Comparison of ENCODE assay signal across 27 cellular contexts in the genomic region with DNA sequence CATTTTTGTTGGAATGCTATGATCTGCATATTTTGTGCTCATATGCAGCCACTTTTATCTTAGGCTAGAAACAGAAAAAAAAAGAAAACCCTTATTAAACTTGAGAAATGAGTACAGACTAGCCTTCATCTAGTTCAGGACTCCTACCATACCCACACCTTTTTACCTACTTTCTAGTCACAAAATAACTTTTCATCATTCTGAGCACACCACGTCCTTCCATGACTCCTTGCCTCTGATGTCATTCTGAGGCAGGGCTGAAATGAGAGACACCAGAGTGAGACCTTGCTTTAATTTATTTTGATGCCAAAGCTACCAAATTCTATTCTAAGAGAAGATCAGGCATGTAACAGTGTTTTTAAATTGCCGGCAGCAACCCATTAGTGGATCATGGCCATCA. TPM values are rescaled to one million over a fixed set of nuclear protein-coding genes. Genes with fewer than 3 reads are reported as not detected.
A peak's percentile ranks its signal among the peaks of the same experiment; 100 is the strongest.
DNase-seq lines count a peak whose midpoint lies in the region; ATAC-seq and TF ChIP-seq lines count a peak whose summit lies in the region.
"Had no signal": no experiment of that assay in that cellular context is flagged by ENCODE, and none has a peak within 500 bp of the region (broad histone marks: within the 10 kb centered on the region; RNA-seq: fewer than 3 reads in every experiment).

No MANE protein-coding gene starts in this region.

- TF ChIP-seq CTCF in activated B cell treated with CpG ODN at 0.5 μM for 24 hours (IDR thresholded peaks at IDR 0.05) = no peak
- TF ChIP-seq CTCF in chondrocyte (IDR thresholded peaks at IDR 0.05) = no peak

- H3K27ac Mint-ChIP-seq in activated naive CD8-positive, alpha-beta T cell = peak overlapping the region; percentile 78
- no peak overlapping the region for H3K27ac Mint-ChIP-seq in activated naive CD8-positive, alpha-beta T cell treated with anti-CD3 and anti-CD28 coated beads for 36 hours
- peak overlapping the region; percentile 30 for H3K27ac Mint-ChIP-seq in activated B cell treated with CpG ODN at 0.5 μM for 24 hours
- H3K27ac Mint-ChIP-seq in chondrocyte (ENCODE audit: unreplicated experiment) = peak overlapping the region; percentile 85
- H3K27ac Mint-ChIP-seq in stimulated activated naive B cell treated with anti-CD40 and anti-IgM and Interleukin-4, amounts not matched to agents 10 μg/mL and 1 μg/mL and 100 μg/mL, for 72 hours = peak overlapping the region; percentile 11

- intact Hi-C loops in activated B cell treated with CpG ODN at 0.5 μM for 24 hours (cut with micrococcal nuclease) = no loop called here

- peaks cover 18% of the 10 kb centered on the region for H3K36me3 Mint-ChIP-seq in activated naive CD8-positive, alpha-beta T cell
- peaks cover 22% of the 10 kb centered on the region for H3K36me3 Mint-ChIP-seq in activated naive CD8-positive, alpha-beta T cell treated with anti-CD3 and anti-CD28 coated beads for 36 hours
- H3K36me3 Mint-ChIP-seq in activated B cell treated with CpG ODN at 0.5 μM for 24 hours (ENCODE audit: low read depth) = peaks cover 57% of the 10 kb centered on the region
- peaks cover 17% of the 10 kb centered on the region for H3K36me3 Mint-ChIP-seq in chondrocyte (ENCODE audit: low read depth)
- H3K36me3 Mint-ChIP-seq in stimulated activated naive B cell treated with anti-CD40 and anti-IgM and Interleukin-4, amounts not matched to agents 10 μg/mL and 1 μg/mL and 100 μg/mL, for 72 hours = peaks cover 23% of the 10 kb centered on the region in 2 donors

- no peaks in the 10 kb centered on the region for H3K27me3 Mint-ChIP-seq in activated naive CD8-positive, alpha-beta T cell
- H3K27me3 Mint-ChIP-seq in activated naive CD8-positive, alpha-beta T cell treated with anti-CD3 and anti-CD28 coated beads for 36 hours = no peaks in the 10 kb centered on the region
- no peaks in the 10 kb centered on the region for H3K27me3 Mint-ChIP-seq in activated B cell treated with CpG ODN at 0.5 μM for 24 hours
- H3K27me3 Mint-ChIP-seq in chondrocyte (ENCODE audit: low read depth) = no peaks in the 10 kb centered on the region
- H3K27me3 Mint-ChIP-seq in stimulated activated naive B cell treated with anti-CD40 and anti-IgM and Interleukin-4, amounts not matched to agents 10 μg/mL and 1 μg/mL and 100 μg/mL, for 72 hours = no peaks in the 10 kb centered on the region
- H3K27me3 Mint-ChIP-seq: brain; effector memory CD8-positive, alpha-beta T cell; naive thymus-derived CD8-positive, alpha-beta T cell; T-cell had no signal

- POLR2A ChIA-PET in activated B cell treated with CpG ODN at 0.5 μM for 24 hours (lab: Charles Lee) = no interaction called here

- H3K9me3 Mint-ChIP-seq in activated naive CD8-positive, alpha-beta T cell (ENCODE audit: low read depth) = no peaks in the 10 kb centered on the region
- H3K9me3 Mint-ChIP-seq in activated naive CD8-positive, alpha-beta T cell treated with anti-CD3 and anti-CD28 coated beads for 36 hours = no peaks in the 10 kb centered on the region
- H3K9me3 Mint-ChIP-seq in activated B cell treated with CpG ODN at 0.5 μM for 24 hours (no peaks in the 10 kb centered on the region), chondrocyte (ENCODE audit: low read depth) (no peaks in the 10 kb centered on the region)
- no peaks in the 10 kb centered on the region for H3K9me3 Mint-ChIP-seq in stimulated activated naive B cell treated with anti-CD40 and anti-IgM and Interleukin-4, amounts not matched to agents 10 μg/mL and 1 μg/mL and 100 μg/mL, for 72 hours
- H3K9me3 Mint-ChIP-seq: activated T-cell treated with anti-CD3 and anti-CD28 coated beads, Interleukin-2, amount 50 U/mL, for 4 hours; effector memory CD8-positive, alpha-beta T cell; naive thymus-derived CD8-positive, alpha-beta T cell; T-cell had no signal

- no peak for ATAC-seq in activated B cell treated with CpG ODN at 0.5 μM for 24 hours (ENCODE audit: low read depth)
- ATAC-seq in stimulated activated naive B cell treated with anti-CD40 and anti-IgM and Interleukin-4, amounts not matched to agents 10 μg/mL and 1 μg/mL and 100 μg/mL, for 72 hours (replicated peaks) = no peak
- ATAC-seq: activated T-cell treated with anti-CD3 and anti-CD28 coated beads, Interleukin-2, amount 50 U/mL, for 4 hours; effector memory CD8-positive, alpha-beta T cell; esophagus mucosa; naive thymus-derived CD8-positive, alpha-beta T cell; right cardiac atrium; T-cell had no signal

- no peak for DNase-seq in activated naive CD8-positive, alpha-beta T cell treated with anti-CD3 and anti-CD28 coated beads for 36 hours
- no peak for DNase-seq in activated B cell treated with CpG ODN at 0.5 μM for 24 hours
- DNase-seq in chondrocyte (ENCODE audit: low spot score) = no peak
- no peak for DNase-seq in stimulated activated naive B cell treated with anti-CD40 and anti-IgM and Interleukin-4, amounts not matched to agents 10 μg/mL and 1 μg/mL and 100 μg/mL, for 72 hours
- no peak for DNase-seq in NCI-H2227 treated with DMSO at 0.1 percent for 48 hours (lab: John Stamatoyannopoulos, UW)
- no peak for DNase-seq in activated CD4-positive, CD25-positive, alpha-beta regulatory T cell treated with anti-CD3 and anti-CD28 coated beads, Interleukin-2, amount 50 U/mL, for 72 hours
- DNase-seq in medulla oblongata (ENCODE audit: extremely low spot score) = no peak
- DNase-seq: activated CD4-positive, alpha-beta T cell treated with anti-CD3 and anti-CD28 coated beads, Interleukin-2, amount 50 U/mL, for 4 hours; activated T-cell treated with anti-CD3 and anti-CD28 coated beads, Interleukin-2, amount 50 U/mL, for 4 hours; effector memory CD8-positive, alpha-beta T cell; foreskin melanocyte; hippocampal formation; left lung; naive thymus-derived CD8-positive, alpha-beta T cell; NCI-H1694; NCI-H2171; NCI-H526; right cardiac atrium; SJCRH30; spleen; stimulated activated CD4-positive, alpha-beta T cell treated with anti-CD3 and anti-CD28 coated beads, Interleukin-2, amount 100 ng/mL, for 48 hours; T-cell had no signal

- CTCF ChIA-PET in activated B cell treated with CpG ODN at 0.5 μM for 24 hours (lab: Charles Lee) = no interaction called here

- H3K4me1 Mint-ChIP-seq in activated naive CD8-positive, alpha-beta T cell (ENCODE audit: low read depth) = peaks cover 13% of the 10 kb centered on the region
- H3K4me1 Mint-ChIP-seq in activated naive CD8-positive, alpha-beta T cell treated with anti-CD3 and anti-CD28 coated beads for 36 hours = peaks cover 15% of the 10 kb centered on the region
- H3K4me1 Mint-ChIP-seq in activated B cell treated with CpG ODN at 0.5 μM for 24 hours (peaks cover 8% of the 10 kb centered on the region), chondrocyte (ENCODE audit: low read depth) (peaks cover 23% of the 10 kb centered on the region)
- H3K4me1 Mint-ChIP-seq in stimulated activated naive B cell treated with anti-CD40 and anti-IgM and Interleukin-4, amounts not matched to agents 10 μg/mL and 1 μg/mL and 100 μg/mL, for 72 hours = peaks cover 7 to 22% of the 10 kb centered on the region in 2 donors

- H3K4me3 Mint-ChIP-seq in activated naive CD8-positive, alpha-beta T cell = no peak overlapping the region
- H3K4me3 Mint-ChIP-seq in activated naive CD8-positive, alpha-beta T cell treated with anti-CD3 and anti-CD28 coated beads for 36 hours = no peak overlapping the region
- no peak overlapping the region for H3K4me3 Mint-ChIP-seq in activated B cell treated with CpG ODN at 0.5 μM for 24 hours
- H3K4me3 Mint-ChIP-seq in chondrocyte (ENCODE audit: unreplicated experiment) = no peak overlapping the region
- no peak overlapping the region for H3K4me3 Mint-ChIP-seq in stimulated activated naive B cell treated with anti-CD40 and anti-IgM and Interleukin-4, amounts not matched to agents 10 μg/mL and 1 μg/mL and 100 μg/mL, for 72 hours
- H3K4me3 Mint-ChIP-seq: activated T-cell treated with anti-CD3 and anti-CD28 coated beads, Interleukin-2, amount 50 U/mL, for 4 hours; brain; effector memory CD8-positive, alpha-beta T cell; mesothelial cell of epicardium; naive thymus-derived CD8-positive, alpha-beta T cell; T-cell had no signal

RNA-seq across cellular contexts. Expression of a gene that starts 38.8 kb away (rescaled TPM):
- 10 to 100 TPM; 75.0 to 81.6 TPM for total RNA-seq in activated naive CD8-positive, alpha-beta T cell treated with anti-CD3 and anti-CD28 coated beads for 36 hours
- total RNA-seq in activated B cell treated with CpG ODN at 0.5 μM for 24 hours (121 and 133 TPM in 2 replicates), chondrocyte (172 to 178 TPM (median 173 TPM) in 3 replicates)

RNA-seq across cellular contexts. Expression of a gene that starts 56.2 kb away (rescaled TPM):
- total RNA-seq in activated naive CD8-positive, alpha-beta T cell treated with anti-CD3 and anti-CD28 coated beads for 36 hours = not detected
- total RNA-seq in activated B cell treated with CpG ODN at 0.5 μM for 24 hours (not detected in 2 replicates), chondrocyte (not detected in 3 replicates)
- total RNA-seq: activated T-cell treated with anti-CD3 and anti-CD28 coated beads, Interleukin-2, amount 50 U/mL, for 4 hours; left lung; mesothelial cell of epicardium; naive thymus-derived CD8-positive, alpha-beta T cell; right cardiac atrium; spleen; T-cell; tibial nerve had no signal
